ENCODE assay signal across 9 cellular contexts in the genomic region with DNA sequence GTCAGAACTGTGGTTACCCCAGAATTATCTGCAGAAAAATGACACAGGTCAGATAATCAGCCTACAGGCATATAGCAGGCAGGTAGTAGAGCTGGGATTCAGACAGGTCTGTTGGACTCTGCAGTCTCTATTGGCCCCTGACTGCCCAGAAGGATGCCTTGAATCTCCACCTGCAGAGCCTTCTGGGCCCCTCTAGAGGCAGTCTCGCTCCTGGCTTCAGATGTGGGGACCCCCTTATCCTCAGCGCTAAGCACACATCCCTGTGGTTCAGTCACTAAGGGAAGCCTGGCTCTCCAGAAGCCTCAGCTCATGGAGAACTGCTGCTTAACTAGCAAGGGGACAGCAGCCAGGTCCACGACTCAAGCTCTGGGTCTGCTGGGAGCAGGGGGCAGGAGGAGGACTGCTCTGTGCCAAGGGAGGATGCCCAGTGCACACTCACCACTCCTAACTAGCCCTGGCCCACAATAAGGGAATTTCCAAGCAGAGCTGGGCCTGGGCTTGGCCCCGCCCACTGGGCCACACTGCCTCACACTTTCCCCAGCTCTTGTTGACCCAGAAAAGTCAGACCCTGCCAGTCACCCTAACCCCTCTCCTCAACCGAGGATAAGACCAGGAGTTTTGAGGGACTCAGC. TPM values are rescaled to one million over a fixed set of nuclear protein-coding genes. Genes with fewer than 3 reads are reported as not detected.
DNase-seq lines count a peak whose midpoint lies in the region; ATAC-seq and TF ChIP-seq lines count a peak whose summit lies in the region.
"Had no signal": no experiment of that assay in that cellular context is flagged by ENCODE, and none has a peak within 500 bp of the region (broad histone marks: within the 10 kb centered on the region; RNA-seq: fewer than 3 reads in every experiment).

No MANE protein-coding gene starts in this region.

- no peaks in the 10 kb centered on the region for H3K9me3 ChIP-seq in T-helper 17 cell (ENCODE audit: control insufficient read depth, low read length, poor library complexity, severe bottlenecking)

- no peak for TF ChIP-seq CTCF in mesothelial cell of epicardium (IDR thresholded peaks at IDR 0.05; ENCODE audit: unreplicated experiment)

- DNase-seq in activated CD4-positive, alpha-beta T cell treated with anti-CD3 and anti-CD28 coated beads for 36 hours, result peak; percentile 45
- DNase-seq in activated CD4-positive, alpha-beta T cell treated with anti-CD3 and anti-CD28 coated beads, Interleukin-2, amount 50 U/mL, for 4 hours, result no peak
- DNase-seq in T-helper 17 cell (no peak), fibroblast of peridontal ligament (ENCODE audit: extremely low read depth) (peak; percentile 35), HEK293T (ENCODE audit: extremely low spot score) (no peak), mesothelial cell of epicardium (ENCODE audit: low spot score in 2 of 2, unreplicated experiment in 2 of 2) (no peak), H4 (ENCODE audit: low spot score) (no peak)
- DNase-seq in stimulated activated naive B cell treated with anti-CD40 and anti-IgM and Interleukin-4, amounts not matched to agents 10 μg/mL and 1 μg/mL and 100 μg/mL, for 72 hours, result no peak
- DNase-seq: NCI-H1436 had no signal

- no peaks in the 10 kb centered on the region for H3K9me3 Mint-ChIP-seq in activated CD4-positive, alpha-beta T cell treated with anti-CD3 and anti-CD28 coated beads for 36 hours (ENCODE audit: low read depth)
- no peaks in the 10 kb centered on the region for H3K9me3 Mint-ChIP-seq in stimulated activated naive B cell treated with anti-CD40 and anti-IgM and Interleukin-4, amounts not matched to agents 10 μg/mL and 1 μg/mL and 100 μg/mL, for 72 hours
- H3K9me3 Mint-ChIP-seq in mesothelial cell of epicardium, result no peaks in the 10 kb centered on the region

- peak overlapping the region; percentile 96 for H3K27ac Mint-ChIP-seq in activated CD4-positive, alpha-beta T cell treated with anti-CD3 and anti-CD28 coated beads for 36 hours
- H3K27ac Mint-ChIP-seq in T-helper 17 cell, result peak overlapping the region; percentile 99
- peak overlapping the region; percentile 89 for H3K27ac Mint-ChIP-seq in stimulated activated naive B cell treated with anti-CD40 and anti-IgM and Interleukin-4, amounts not matched to agents 10 μg/mL and 1 μg/mL and 100 μg/mL, for 72 hours
- no peak overlapping the region for H3K27ac Mint-ChIP-seq in mesothelial cell of epicardium

- peaks cover 3% of the 10 kb centered on the region for H3K36me3 Mint-ChIP-seq in activated CD4-positive, alpha-beta T cell treated with anti-CD3 and anti-CD28 coated beads for 36 hours (ENCODE audit: low read depth)
- H3K36me3 Mint-ChIP-seq in T-helper 17 cell (ENCODE audit: low read depth) (no peaks in the 10 kb centered on the region), mesothelial cell of epicardium (no peaks in the 10 kb centered on the region)
- H3K36me3 Mint-ChIP-seq in stimulated activated naive B cell treated with anti-CD40 and anti-IgM and Interleukin-4, amounts not matched to agents 10 μg/mL and 1 μg/mL and 100 μg/mL, for 72 hours, result peaks cover 17 to 24% of the 10 kb centered on the region in 2 donors

- intact Hi-C loops in activated CD4-positive, alpha-beta T cell treated with anti-CD3 and anti-CD28 coated beads for 36 hours (cut with DNase I, micrococcal nuclease), result no loop called here

- POLR2A ChIA-PET in activated CD4-positive, alpha-beta T cell treated with anti-CD3 and anti-CD28 coated beads for 36 hours (lab: Charles Lee), result interaction anchor here (0.7 to 6.2 kb wide), 3 partner anchors 9 to 27 kb away, joined by 3 to 44 read pairs (median 5); partner anchors contain the start of gene SLC9A1
- POLR2A ChIA-PET in HEK293T (lab: Yijun Ruan, JAX), result no interaction called here

- CTCF ChIA-PET in activated CD4-positive, alpha-beta T cell treated with anti-CD3 and anti-CD28 coated beads for 36 hours (lab: Charles Lee), result interaction anchor here (0.8 to 1.2 kb wide), 3 partner anchors 17 to 123 kb away, joined by 3 read pairs; no protein-coding TSS in a partner anchor
- CTCF ChIA-PET in HEK293T (lab: Yijun Ruan, JAX), result interaction anchor here (1.2 kb wide), 1 partner anchor 15 kb away, joined by 3 read pairs; no protein-coding TSS in a partner anchor

- peak; percentile 8 for ATAC-seq in activated CD4-positive, alpha-beta T cell treated with anti-CD3 and anti-CD28 coated beads for 36 hours
- peak; percentile 36 for ATAC-seq in T-helper 17 cell
- ATAC-seq in stimulated activated naive B cell treated with anti-CD40 and anti-IgM and Interleukin-4, amounts not matched to agents 10 μg/mL and 1 μg/mL and 100 μg/mL, for 72 hours (replicated peaks), result no peak

- H3K4me1 Mint-ChIP-seq in activated CD4-positive, alpha-beta T cell treated with anti-CD3 and anti-CD28 coated beads for 36 hours, result peaks cover 50% of the 10 kb centered on the region
- H3K4me1 Mint-ChIP-seq in T-helper 17 cell (peaks cover 32% of the 10 kb centered on the region), mesothelial cell of epicardium (peaks cover 30% of the 10 kb centered on the region)
- H3K4me1 Mint-ChIP-seq in stimulated activated naive B cell treated with anti-CD40 and anti-IgM and Interleukin-4, amounts not matched to agents 10 μg/mL and 1 μg/mL and 100 μg/mL, for 72 hours, result peaks cover 59 to 81% of the 10 kb centered on the region in 2 donors

- H3K27me3 Mint-ChIP-seq in activated CD4-positive, alpha-beta T cell treated with anti-CD3 and anti-CD28 coated beads for 36 hours, result no peaks in the 10 kb centered on the region
- H3K27me3 Mint-ChIP-seq in T-helper 17 cell, result no peaks in the 10 kb centered on the region
- H3K27me3 Mint-ChIP-seq in stimulated activated naive B cell treated with anti-CD40 and anti-IgM and Interleukin-4, amounts not matched to agents 10 μg/mL and 1 μg/mL and 100 μg/mL, for 72 hours, result no peaks in the 10 kb centered on the region
- no peaks in the 10 kb centered on the region for H3K27me3 Mint-ChIP-seq in mesothelial cell of epicardium (ENCODE audit: low read depth)

- peak overlapping the region; percentile 73 for H3K4me3 Mint-ChIP-seq in activated CD4-positive, alpha-beta T cell treated with anti-CD3 and anti-CD28 coated beads for 36 hours
- H3K4me3 Mint-ChIP-seq in T-helper 17 cell (peak overlapping the region; percentile 88), mesothelial cell of epicardium (no peak overlapping the region)
- peak overlapping the region in 1 of 2 donors; percentile 73 for H3K4me3 Mint-ChIP-seq in stimulated activated naive B cell treated with anti-CD40 and anti-IgM and Interleukin-4, amounts not matched to agents 10 μg/mL and 1 μg/mL and 100 μg/mL, for 72 hours

TF ChIP-seq in HEK293T, 16 proteins besides CTCF, POLR2A, EP300 and RAD21:
- TF ChIP-seq LEF1 (IDR thresholded peaks at IDR 0.05; ENCODE audit: borderline replicate concordance) (no peak), BHLHE40 (IDR thresholded peaks at IDR 0.05; ENCODE audit: borderline replicate concordance) (no peak), L3MBTL2 (conservative IDR thresholded peaks at IDR 0.05) (no peak), ARNT (IDR thresholded peaks at IDR 0.05) (no peak), CTBP1 (IDR thresholded peaks at IDR 0.05; ENCODE audit: borderline replicate concordance) (no peak), SP1 (IDR thresholded peaks at IDR 0.05) (no peak), SUZ12 (IDR thresholded peaks at IDR 0.05) (no peak), ZNF384 (IDR thresholded peaks at IDR 0.05) (no peak), NFRKB (IDR thresholded peaks at IDR 0.05) (no peak), ELF4 (IDR thresholded peaks at IDR 0.05) (no peak), FOXA1 (IDR thresholded peaks at IDR 0.05) (no peak), TARDBP (IDR thresholded peaks at IDR 0.05) (no peak), FOXM1 (IDR thresholded peaks at IDR 0.05; ENCODE audit: borderline replicate concordance) (no peak), FOXK2 (IDR thresholded peaks at IDR 0.05) (no peak), HDGF (IDR thresholded peaks at IDR 0.05; ENCODE audit: borderline replicate concordance) (no peak)
- TF ChIP-seq, protein P1, sequence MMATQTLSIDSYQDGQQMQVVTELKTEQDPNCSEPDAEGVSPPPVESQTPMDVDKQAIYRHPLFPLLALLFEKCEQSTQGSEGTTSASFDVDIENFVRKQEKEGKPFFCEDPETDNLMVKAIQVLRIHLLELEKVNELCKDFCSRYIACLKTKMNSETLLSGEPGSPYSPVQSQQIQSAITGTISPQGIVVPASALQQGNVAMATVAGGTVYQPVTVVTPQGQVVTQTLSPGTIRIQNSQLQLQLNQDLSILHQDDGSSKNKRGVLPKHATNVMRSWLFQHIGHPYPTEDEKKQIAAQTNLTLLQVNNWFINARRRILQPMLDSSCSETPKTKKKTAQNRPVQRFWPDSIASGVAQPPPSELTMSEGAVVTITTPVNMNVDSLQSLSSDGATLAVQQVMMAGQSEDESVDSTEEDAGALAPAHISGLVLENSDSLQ (IDR thresholded peaks at IDR 0.05), result no peak

RNA-seq across cellular contexts. Expression of gene SLC9A1, which starts 18.9 kb away (rescaled TPM):
- 10 to 100 TPM; 15.6 to 20.4 TPM for total RNA-seq in activated CD4-positive, alpha-beta T cell treated with anti-CD3 and anti-CD28 coated beads for 36 hours
- total RNA-seq in T-helper 17 cell (10 to 100 TPM; 21.4 to 30.4 TPM), mesothelial cell of epicardium (32.5 to 34.6 TPM (median 33.9 TPM) in 3 replicates)
- 1.6 and 5.2 TPM in 2 replicates for total RNA-seq in H4 (2014; rRNA removed; shearing (Covaris generic))

Comparison
In these comparisons a context has a peak if more than half of its experiments do, and no peak if none do; other contexts are left out.
1. DNase-seq: peak in activated CD4-positive, alpha-beta T cell treated with anti-CD3 and anti-CD28 coated beads for 36 hours (single experiment) and fibroblast of peridontal ligament (single experiment); none in activated CD4-positive, alpha-beta T cell treated with anti-CD3 and anti-CD28 coated beads, Interleukin-2, amount 50 U/mL, for 4 hours (0 of 2), T-helper 17 cell (0 of 3), stimulated activated naive B cell treated with anti-CD40 and anti-IgM and Interleukin-4, amounts not matched to agents 10 μg/mL and 1 μg/mL and 100 μg/mL, for 72 hours (single experiment), HEK293T (single experiment), mesothelial cell of epicardium (0 of 2) and H4 (single experiment).
2. ATAC-seq: peak in activated CD4-positive, alpha-beta T cell treated with anti-CD3 and anti-CD28 coated beads for 36 hours (single experiment) and T-helper 17 cell (single experiment); none in stimulated activated naive B cell treated with anti-CD40 and anti-IgM and Interleukin-4, amounts not matched to agents 10 μg/mL and 1 μg/mL and 100 μg/mL, for 72 hours (0 of 2).